Comparison of ENCODE assay signal across 8 cellular contexts in genomic region chr5:173293817-173294672, GRCh38. TPM values are rescaled to one million over a fixed set of nuclear protein-coding genes. Genes with fewer than 3 reads are reported as not detected.
DNase-seq lines count a peak whose midpoint lies in the region; ATAC-seq lines count a peak whose summit lies in the region.

No MANE protein-coding gene starts in this region.

- ATAC-seq in HG03066 (IDR thresholded peaks at IDR 0.05; ENCODE audit: low read depth, unreplicated experiment) = peak; percentile 70
- ATAC-seq in left lobe of liver = peak; percentile 93

- DNase-seq in activated gamma-delta T cell treated with Interleukin-2 at 50 U/mL for 16 hours (peak; percentile 42), activated gamma-delta T cell (lab: John Stamatoyannopoulos, UW) (no peak), NCI-H2227 treated with DMSO at 0.1 percent for 48 hours (lab: John Stamatoyannopoulos, UW) (peak; percentile 63), cerebellar cortex (ENCODE audit: low spot score) (peak; percentile 84), left lobe of liver (ENCODE audit: low spot score) (peak; percentile 75)
- peak; percentile 69 for DNase-seq in activated CD4-positive, CD25-positive, alpha-beta regulatory T cell treated with anti-CD3 and anti-CD28 coated beads, Interleukin-2, amount 50 U/mL, for 72 hours
- DNase-seq in stimulated activated CD4-positive, alpha-beta T cell treated with anti-CD3 and anti-CD28 coated beads, Interleukin-4, amount 100 ng/mL, for 24 hours = peak; percentile 75

RNA-seq across cellular contexts. Expression of gene STC2, which starts 34.2 kb away (rescaled TPM):
- total RNA-seq in left lobe of liver = 0.65 TPM

RNA-seq across cellular contexts. Expression of gene NKX2-5, which starts 59.0 kb away (rescaled TPM):
- total RNA-seq in left lobe of liver = not detected
